Comparison of ENCODE assay signal across 29 cellular contexts in the genomic region with DNA sequence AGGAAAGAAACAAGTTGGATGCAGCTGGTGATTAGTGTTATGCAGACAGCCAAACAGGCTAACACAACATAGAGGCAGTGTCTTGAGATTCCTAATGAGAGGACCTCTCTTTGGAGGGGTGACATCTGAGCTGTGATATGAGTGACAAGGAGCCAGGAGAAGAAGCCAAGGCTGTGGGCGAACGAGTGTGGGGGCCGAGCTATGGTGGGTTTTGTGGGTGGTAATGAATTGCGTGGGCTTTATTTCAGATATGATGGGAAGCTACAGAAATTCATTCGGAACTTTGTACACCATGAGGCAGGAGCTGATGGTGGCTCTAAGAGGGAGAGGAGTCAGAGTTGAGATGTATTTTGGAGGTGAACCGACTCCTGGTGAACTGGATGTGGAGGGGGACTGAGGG. TPM values are rescaled to one million over a fixed set of nuclear protein-coding genes. Genes with fewer than 3 reads are reported as not detected.
"Had no signal": no experiment of that assay in that cellular context is flagged by ENCODE, and none has a peak within 500 bp of the region (broad histone marks: within the 10 kb centered on the region; RNA-seq: fewer than 3 reads in every experiment).

No MANE protein-coding gene starts in this region.

- H3K4me3 Mint-ChIP-seq: stimulated activated effector memory CD8-positive, alpha-beta T cell treated with anti-CD3 and anti-CD28 coated beads, Interleukin-12 subunit alpha, Interleukin-12 subunit beta, amount 100 ng/mL, for 72 hours; stimulated activated memory B cell treated with anti-CD40 and anti-IgM and Interleukin-4, amounts not matched to agents 10 μg/mL and 1 μg/mL and 100 μg/mL, for 72 hours; stimulated activated naive B cell treated with anti-CD40 and anti-IgM and Interleukin-4, amounts not matched to agents 10 μg/mL and 1 μg/mL and 100 μg/mL, for 72 hours; stimulated activated naive CD8-positive, alpha-beta T cell treated with anti-CD3 and anti-CD28 coated beads, Interleukin-15, amount 100 ng/mL, for 72 hours; stimulated activated naive CD8-positive, alpha-beta T cell treated with anti-CD3 and anti-CD28 coated beads, Interleukin-15, Interleukin-2, amounts not matched to agents 100 ng/mL and 50 ng/mL, for 24 hours; type B pancreatic cell had no signal

- DNase-seq: stimulated activated CD4-positive, alpha-beta T cell treated with anti-CD3 and anti-CD28 coated beads, Interleukin-2, amount 100 ng/mL, for 48 hours; stimulated activated CD4-positive, alpha-beta T cell treated with anti-CD3 and anti-CD28 coated beads, Interleukin-4, amount 100 ng/mL, for 1 hour; stimulated activated CD4-positive, alpha-beta T cell treated with anti-CD3 and anti-CD28 coated beads, Interleukin-4, amount 100 ng/mL, for 24 hours; stimulated activated CD4-positive, alpha-beta T cell treated with anti-CD3 and anti-CD28 coated beads, Interleukin-4, amount 100 ng/mL, for 4 hours; stimulated activated CD8-positive, alpha-beta memory T cell treated with anti-CD3 and anti-CD28 coated beads, Interleukin-4, amount 100 ng/mL, for 48 hours; stimulated activated naive B cell treated with anti-CD40 and anti-IgM and Interleukin-4, amounts not matched to agents 10 μg/mL and 1 μg/mL and 100 μg/mL, for 72 hours; stimulated activated naive CD4-positive, alpha-beta T cell; stimulated activated naive CD4-positive, alpha-beta T cell treated with Interleukin-2 at 50 U/mL for 16 hours; stimulated activated naive CD8-positive, alpha-beta T cell treated with anti-CD3 and anti-CD28 coated beads, Interleukin-15, amount 100 ng/mL, for 72 hours; stimulated activated naive CD8-positive, alpha-beta T cell treated with anti-CD3 and anti-CD28 coated beads, Interleukin-15, Interleukin-2, amounts not matched to agents 100 U/mL and 50 U/mL, for 24 hours; stomach; substantia nigra; testis; thyroid gland; tibial artery; transverse colon; trophoblast cell; upper lobe of left lung; upper lobe of right lung; uterus had no signal

- H3K27ac Mint-ChIP-seq: stimulated activated effector memory CD8-positive, alpha-beta T cell treated with anti-CD3 and anti-CD28 coated beads, Interleukin-12 subunit alpha, Interleukin-12 subunit beta, amount 100 ng/mL, for 72 hours; stimulated activated memory B cell treated with anti-CD40 and anti-IgM and Interleukin-4, amounts not matched to agents 10 μg/mL and 1 μg/mL and 100 μg/mL, for 72 hours; stimulated activated naive B cell treated with anti-CD40 and anti-IgM and Interleukin-4, amounts not matched to agents 10 μg/mL and 1 μg/mL and 100 μg/mL, for 72 hours; stimulated activated naive CD8-positive, alpha-beta T cell treated with anti-CD3 and anti-CD28 coated beads, Interleukin-15, amount 100 ng/mL, for 72 hours; type B pancreatic cell had no signal

- H3K4me3 ChIP-seq: stomach, suprapubic skin, testis, thoracic aorta, thyroid gland, tibial artery, tibial nerve, transverse colon, upper lobe of left lung, upper lobe of right lung, uterus, vagina had no signal

- H3K27me3 ChIP-seq: suprapubic skin, testis, thyroid gland, tibial artery, tibial nerve, transverse colon, upper lobe of left lung, upper lobe of right lung, uterus, vagina had no signal

- H3K36me3 ChIP-seq: stomach, suprapubic skin, thoracic aorta, thyroid gland, tibial artery, tibial nerve, transverse colon, upper lobe of left lung, upper lobe of right lung, uterus, vagina had no signal

- H3K9me3 ChIP-seq: suprapubic skin, testis, thoracic aorta, thyroid gland, tibial artery, tibial nerve, transverse colon, upper lobe of left lung, upper lobe of right lung, uterus, vagina had no signal

- ATAC-seq: stimulated activated effector memory CD8-positive, alpha-beta T cell treated with anti-CD3 and anti-CD28 coated beads, Interleukin-12 subunit alpha, Interleukin-12 subunit beta, amount 100 ng/mL, for 72 hours; stimulated activated memory B cell treated with anti-CD40 and anti-IgM and Interleukin-4, amounts not matched to agents 10 μg/mL and 1 μg/mL and 100 μg/mL, for 72 hours; stimulated activated naive B cell treated with anti-CD40 and anti-IgM and Interleukin-4, amounts not matched to agents 10 μg/mL and 1 μg/mL and 100 μg/mL, for 72 hours; stimulated activated naive CD8-positive, alpha-beta T cell treated with anti-CD3 and anti-CD28 coated beads, Interleukin-15, amount 100 ng/mL, for 72 hours; stimulated activated naive CD8-positive, alpha-beta T cell treated with anti-CD3 and anti-CD28 coated beads, Interleukin-15, Interleukin-2, amounts not matched to agents 100 U/mL and 50 U/mL, for 24 hours; upper lobe of right lung had no signal

- H3K4me1 ChIP-seq: stomach, suprapubic skin, testis, thyroid gland, tibial artery, tibial nerve, transverse colon, upper lobe of left lung, upper lobe of right lung, uterus, vagina had no signal

- H3K4me1 Mint-ChIP-seq: stimulated activated effector memory CD8-positive, alpha-beta T cell treated with anti-CD3 and anti-CD28 coated beads, Interleukin-12 subunit alpha, Interleukin-12 subunit beta, amount 100 ng/mL, for 72 hours; stimulated activated memory B cell treated with anti-CD40 and anti-IgM and Interleukin-4, amounts not matched to agents 10 μg/mL and 1 μg/mL and 100 μg/mL, for 72 hours; stimulated activated naive B cell treated with anti-CD40 and anti-IgM and Interleukin-4, amounts not matched to agents 10 μg/mL and 1 μg/mL and 100 μg/mL, for 72 hours; stimulated activated naive CD8-positive, alpha-beta T cell treated with anti-CD3 and anti-CD28 coated beads, Interleukin-15, amount 100 ng/mL, for 72 hours had no signal

- H3K36me3 Mint-ChIP-seq: stimulated activated effector memory CD8-positive, alpha-beta T cell treated with anti-CD3 and anti-CD28 coated beads, Interleukin-12 subunit alpha, Interleukin-12 subunit beta, amount 100 ng/mL, for 72 hours; stimulated activated memory B cell treated with anti-CD40 and anti-IgM and Interleukin-4, amounts not matched to agents 10 μg/mL and 1 μg/mL and 100 μg/mL, for 72 hours; type B pancreatic cell had no signal

- H3K27ac ChIP-seq: stomach, suprapubic skin, testis, thoracic aorta, thyroid gland, tibial artery, tibial nerve, transverse colon, upper lobe of left lung, upper lobe of right lung, uterus, vagina had no signal

RNA-seq across cellular contexts. Expression of a gene that starts 17.1 kb away (rescaled TPM):
- total RNA-seq: subcutaneous adipose tissue had no signal
